ENCODE assay signal across 1 cellular context in genomic region chr5:171330011-171330410, GRCh38.
TF ChIP-seq lines count a peak whose summit lies in the region.

No MANE protein-coding gene starts in this region.

TF ChIP-seq in HepG2, 621 proteins besides CTCF, POLR2A, EP300 and RAD21:
- TF ChIP-seq HOXA5 (CRISPR knock-in tag; IDR thresholded peaks at IDR 0.05) (no peak), ZNF280D (CRISPR knock-in tag; IDR thresholded peaks at IDR 0.05) (no peak), CREB1 (IDR thresholded peaks at IDR 0.05) (0 out of 2 replicates have a peak, but pooled peaks have one; percentile 24), CREB1 (CRISPR knock-in tag; IDR thresholded peaks at IDR 0.05) (no peak), ZNF768 (CRISPR knock-in tag; IDR thresholded peaks at IDR 0.05) (peak; percentile 31; the same call in 1 of the 2 replicates)
